11 cellular contexts compared by ENCODE assay signal in the genomic region with DNA sequence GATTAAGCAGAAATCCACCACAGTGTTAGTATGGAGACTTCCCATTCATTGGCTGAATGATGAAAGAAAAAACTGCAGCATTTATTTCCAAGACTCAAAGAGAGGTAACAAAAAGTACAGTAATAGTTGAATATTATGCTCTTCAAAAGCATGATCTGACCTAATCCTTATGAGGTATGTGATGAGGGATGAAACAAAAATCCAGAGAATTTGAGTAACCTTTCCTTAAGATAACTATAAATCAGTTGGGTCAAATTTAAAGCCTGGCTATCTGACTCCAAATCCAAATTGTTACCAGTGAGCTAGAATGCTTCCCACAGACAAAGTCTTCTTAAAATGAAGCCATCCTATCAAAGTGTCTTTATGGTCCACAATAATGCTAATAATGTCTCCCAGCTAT.
"Had no signal": no experiment of that assay in that cellular context is flagged by ENCODE, and none has a peak within 500 bp of the region (broad histone marks: within the 10 kb centered on the region; RNA-seq: fewer than 3 reads in every experiment).

No MANE protein-coding gene starts in this region.

- H3K4me1 ChIP-seq: heart right ventricle, lower lobe of right lung had no signal

- H3K27ac ChIP-seq: heart right ventricle, lower lobe of right lung, pancreas had no signal

- H3K36me3 ChIP-seq: lower lobe of right lung, thyroid gland had no signal

- H3K27me3 ChIP-seq: heart right ventricle, pancreas, thyroid gland had no signal

- DNase-seq: activated CD4-positive, alpha-beta T cell treated with anti-CD3 and anti-CD28 coated beads, Interleukin-2, amount 10 ng/mL, durations not matched to agents 7 days and 5 days; activated CD8-positive, alpha-beta memory T cell treated with anti-CD3 and anti-CD28 coated beads, Interleukin-2, amount 50 U/mL, for 48 hours; activated gamma-delta T cell treated with Interleukin-2 at 50 U/mL for 16 hours; amygdala; effector CD8-positive, alpha-beta T cell; heart right ventricle; left colon; lower lobe of right lung; pancreas had no signal

- ATAC-seq: heart right ventricle; left colon; pancreas; stimulated activated effector memory CD8-positive, alpha-beta T cell treated with anti-CD3 and anti-CD28 coated beads, Interleukin-12 subunit alpha, Interleukin-12 subunit beta, amount 100 ng/mL, for 72 hours had no signal

- H3K4me3 ChIP-seq: heart right ventricle, lower lobe of right lung, pancreas, thyroid gland had no signal

- H3K9me3 ChIP-seq: heart right ventricle, lower lobe of right lung, pancreas, thyroid gland had no signal
